Comparison of ENCODE assay signal across 8 cellular contexts in genomic region chr21:37009740-37010341, GRCh38. TPM values are rescaled to one million over a fixed set of nuclear protein-coding genes. Genes with fewer than 3 reads are reported as not detected.
DNase-seq lines count a peak whose midpoint lies in the region; ATAC-seq, FAIRE-seq and TF ChIP-seq lines count a peak whose summit lies in the region.

No MANE protein-coding gene starts in this region.

- H3K36me3 ChIP-seq in WERI-Rb-1 (no peaks in the 10 kb centered on the region), mammary epithelial cell (ENCODE audit: insufficient read depth, low read length) (no peaks in the 10 kb centered on the region)

- no peak overlapping the region for H3K9ac ChIP-seq in mammary epithelial cell (ENCODE audit: insufficient read depth, low read length)

- H3K4me3 ChIP-seq in A549 = peak overlapping the region; percentile 39; the same call in 2 of the 3 replicates
- peak overlapping the region; percentile 35 for H3K4me3 ChIP-seq in WERI-Rb-1 (ENCODE audit: low read depth, low read length)
- H3K4me3 ChIP-seq in mammary epithelial cell (replicated peaks in 1 of 3; ENCODE audit: insufficient read depth in 1 of 3, low read depth in 2 of 3, low read length in 3 of 3) = peak overlapping the region; percentile 32 to 41 (median 35)

- TF ChIP-seq RAD21 in A549 (conservative IDR thresholded peaks at IDR 0.05 in 1 of 2, IDR thresholded peaks at IDR 0.05 in 1 of 2) = peak; percentile 59 to 65

- intact Hi-C loops in mammary epithelial cell (cut with micrococcal nuclease) = loop anchor here (1.0 to 5.0 kb wide), 7 partner anchors 20 to 588 kb away; partner anchors contain the start of gene HLCS

- H3K27me3 ChIP-seq in WERI-Rb-1 (ENCODE audit: insufficient read depth, low read depth, severe bottlenecking) = no peaks in the 10 kb centered on the region
- no peaks in the 10 kb centered on the region for H3K27me3 ChIP-seq in mammary epithelial cell (ENCODE audit: insufficient read depth, low read length)

- CTCF ChIA-PET in A549 (lab: Yijun Ruan, JAX) (interaction anchor here (0.6 to 7.9 kb wide), 25 partner anchors 10 to 505 kb away, joined by 3 to 55 read pairs (median 4); no protein-coding TSS in a partner anchor), mammary epithelial cell (lab: Charles Lee; ENCODE audit: low non-redundant PET) (no interaction called here)

- in situ Hi-C loops in mammary epithelial cell (cut with MboI; ENCODE audit: low sequenced_read_pairs in 2 of 2) = no loop called here

- FAIRE-seq in A549 (lab: Jason Lieb, UNC) = no peak

- H3K9me3 ChIP-seq in A549 (no peaks in the 10 kb centered on the region), WERI-Rb-1 (ENCODE audit: severe bottlenecking) (peaks cover 13% of the 10 kb centered on the region), mammary epithelial cell (replicated peaks; ENCODE audit: insufficient read depth, low read length) (no peaks in the 10 kb centered on the region)

- TF ChIP-seq POLR2A in A549 (IDR thresholded peaks at IDR 0.05; ENCODE audit: low read length) = no peak

- no TSS peak for BruUV-seq in mammary epithelial cell (replicated peaks; lab: Mats Ljungman, UMichigan)

- dilution Hi-C loops in mammary epithelial cell (cut with HindIII; ENCODE audit: low sequenced_read_pairs) = no loop called here

- H2AFZ ChIP-seq in mammary epithelial cell (ENCODE audit: low read depth, low read length) = peak overlapping the region; percentile 98

- ATAC-seq in A549 = peak; percentile 97 to 98
- peak; percentile 85 for ATAC-seq in GM18520 (IDR thresholded peaks at IDR 0.05; ENCODE audit: unreplicated experiment)
- ATAC-seq in HG03103 (IDR thresholded peaks at IDR 0.05; ENCODE audit: low read depth, unreplicated experiment) = peak; percentile 86

- POLR2A ChIA-PET in A549 (lab: Yijun Ruan, JAX) = interaction anchor here (1.1 to 1.5 kb wide), 2 partner anchors 20 to 62 kb away, joined by 4 to 5 read pairs; no protein-coding TSS in a partner anchor

- no peak for TF ChIP-seq EP300 in A549 (IDR thresholded peaks at IDR 0.05)

- no peaks in the 10 kb centered on the region for H3K4me1 ChIP-seq in A549
- H3K4me1 ChIP-seq in mammary epithelial cell (ENCODE audit: insufficient read depth, low read length) = peaks cover 4% of the 10 kb centered on the region

- H3K27ac ChIP-seq in A549 = peak overlapping the region; percentile 69 to 78
- H3K27ac ChIP-seq in WERI-Rb-1 = peak overlapping the region; percentile 45
- H3K27ac ChIP-seq in mammary epithelial cell (ENCODE audit: insufficient read depth, low read depth, low read length) = no peak overlapping the region

- H4K20me1 ChIP-seq in mammary epithelial cell (ENCODE audit: insufficient read depth, low read length) = no peaks in the 10 kb centered on the region

- TF ChIP-seq CTCF in A549 (IDR thresholded peaks at IDR 0.05) = peak; percentile 68
- peak; percentile 98 for TF ChIP-seq CTCF in WERI-Rb-1 (IDR thresholded peaks at IDR 0.05; ENCODE audit: low read depth, low read length)
- peak; percentile 80 to 89 for TF ChIP-seq CTCF in mammary epithelial cell (conservative IDR thresholded peaks at IDR 0.05 in 1 of 2, IDR thresholded peaks at IDR 0.05 in 1 of 2; ENCODE audit: extremely low read depth in 1 of 2, insufficient read depth in 1 of 2, low read depth in 1 of 2, low read length in 2 of 2)

- WGBS in A549 (ENCODE audit: missing lambda C conversion rate) = 11% methylated on average over 19 of the region's 30 CpGs
- 24% methylated on average over 20 of the region's 30 CpGs for WGBS in mammary epithelial cell (ENCODE audit: low coverage, missing lambda C conversion rate)

- H3K4me2 ChIP-seq in A549 = peak overlapping the region; percentile 96
- peak overlapping the region; percentile 94 for H3K4me2 ChIP-seq in mammary epithelial cell (ENCODE audit: insufficient read depth, low read depth, low read length)

- H3K79me2 ChIP-seq in mammary epithelial cell (ENCODE audit: insufficient read depth, low read length) = no peaks in the 10 kb centered on the region

- DNase-seq in A549 (ENCODE audit: low read depth in 1 of 2, low spot score in 1 of 2) (peak; percentile 77 to 87), NCI-H2171 (lab: John Stamatoyannopoulos, UW) (peak; percentile 74), WERI-Rb-1 (peak; percentile 94), mammary epithelial cell (peak; percentile 71), inferior parietal cortex (ENCODE audit: extremely low spot score) (peak; percentile 75)
- peak; percentile 64 to 80 (median 70) for DNase-seq in stimulated activated CD4-positive, alpha-beta T cell treated with anti-CD3 and anti-CD28 coated beads, Interleukin-12 subunit alpha, Interleukin-12 subunit beta, amount 100 ng/mL, for 48 hours (ENCODE audit: low read depth in 2 of 3, low spot score in 1 of 3)

TF ChIP-seq in A549, 52 proteins besides CTCF, POLR2A, EP300 and RAD21:
- no peak for TF ChIP-seq GATA3 (IDR thresholded peaks at IDR 0.05; ENCODE audit: borderline replicate concordance)
- no peak for TF ChIP-seq RFX5 (IDR thresholded peaks at IDR 0.05)
- TF ChIP-seq SMC3 (IDR thresholded peaks at IDR 0.05) = peak; percentile 55

RNA-seq across cellular contexts. Expression of gene RIPPLY3, which starts 3.3 kb away (rescaled TPM):
- 1.3 and 1.5 TPM in 2 replicates for polyA plus RNA-seq in A549 (2011; rRNA removed)
- polyA plus RNA-seq in A549 (2012; cell fraction: cytosol; rRNA removed) = 0.86 and 1.3 TPM in 2 replicates
- polyA plus RNA-seq in A549 (2012; cell fraction: nucleus; rRNA removed) = 0.66 and 1.1 TPM in 2 replicates
- polyA plus RNA-seq in A549 (2017; fragmentation: RNase III; extraction: RNeasy Plus Mini Kit Qiagen cat#74134 plus additional on column Dnase treatment) = 0.46 to 0.65 TPM (median 0.63 TPM) in 3 replicates
- polyA minus RNA-seq in A549 (2011; rRNA and poly(A)+ RNA removed) = 0.29 and 0.58 TPM in 2 replicates
- total RNA-seq in mammary epithelial cell = under 1 TPM; 0.17 to 0.54 TPM
- polyA plus RNA-seq in mammary epithelial cell = 0.34 TPM
- polyA minus RNA-seq in mammary epithelial cell = not detected

RNA-seq across cellular contexts. Expression of gene HLCS, which starts 43.4 kb away (rescaled TPM):
- 23.1 and 24.3 TPM in 2 replicates for polyA plus RNA-seq in A549 (2011; rRNA removed)
- 4.3 and 4.8 TPM in 2 replicates for polyA plus RNA-seq in A549 (2012; cell fraction: cytosol; rRNA removed)
- 4.8 and 6.9 TPM in 2 replicates for polyA plus RNA-seq in A549 (2012; cell fraction: nucleus; rRNA removed)
- polyA plus RNA-seq in A549 (2017; fragmentation: RNase III; extraction: RNeasy Plus Mini Kit Qiagen cat#74134 plus additional on column Dnase treatment) = 7.6 to 9.0 TPM (median 8.4 TPM) in 3 replicates
- 24.9 and 27.6 TPM in 2 replicates for polyA minus RNA-seq in A549 (2011; rRNA and poly(A)+ RNA removed)
- 10 to 100 TPM; 32.4 to 42.5 TPM for total RNA-seq in mammary epithelial cell
- 16.0 TPM for polyA plus RNA-seq in mammary epithelial cell
- polyA minus RNA-seq in mammary epithelial cell = 21.5 TPM
